ENCODE assay signal across 8 cellular contexts in the genomic region with DNA sequence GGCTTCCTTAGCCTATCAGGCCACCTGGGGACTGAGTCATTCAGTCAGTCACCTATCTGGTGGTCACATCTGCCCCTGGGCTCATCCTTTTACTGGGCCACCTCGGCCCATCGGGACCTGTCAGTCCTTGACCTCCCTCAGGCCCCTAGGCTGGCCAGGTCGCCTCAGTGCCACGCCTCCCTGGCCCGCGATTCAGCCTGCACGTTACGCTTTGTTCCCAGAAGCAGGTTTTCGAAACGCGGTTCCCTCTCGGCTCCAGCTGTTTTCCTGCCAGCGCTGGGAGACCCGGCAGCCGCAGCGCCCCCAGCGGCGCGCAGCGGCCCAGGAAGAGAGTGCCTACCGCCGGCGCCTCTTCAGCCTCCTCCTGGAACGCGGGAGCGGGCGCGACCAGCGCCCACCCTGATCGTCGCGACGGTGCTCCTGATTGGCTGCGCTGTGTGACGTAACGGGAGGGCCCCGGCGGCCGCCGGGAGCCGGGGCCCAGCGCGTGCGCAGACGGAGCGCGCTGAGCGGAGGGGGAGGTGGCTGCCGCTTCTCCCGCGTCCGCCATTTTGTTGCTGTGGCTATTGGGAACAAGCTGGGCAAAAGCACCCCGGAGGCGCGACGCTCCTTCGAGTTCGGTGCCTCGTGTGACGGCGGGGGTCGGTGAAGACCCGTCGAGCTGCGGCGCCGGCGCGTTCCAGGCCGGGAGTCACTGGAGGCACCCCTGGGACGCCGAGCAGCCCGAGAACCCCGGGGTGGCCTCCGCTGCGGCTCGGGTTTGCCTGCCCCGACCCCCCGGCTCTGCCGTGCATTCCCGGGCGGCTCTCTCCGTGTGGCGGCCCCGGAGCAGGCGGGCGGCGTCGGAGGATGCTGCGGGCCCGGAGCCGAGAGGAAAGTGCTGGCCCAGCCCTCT. TPM values are rescaled to one million over a fixed set of nuclear protein-coding genes. Genes with fewer than 3 reads are reported as not detected.
A peak's percentile ranks its signal among the peaks of the same experiment; 100 is the strongest.
DNase-seq lines count a peak whose midpoint lies in the region; ATAC-seq, FAIRE-seq and TF ChIP-seq lines count a peak whose summit lies in the region.

A gene with protein sequence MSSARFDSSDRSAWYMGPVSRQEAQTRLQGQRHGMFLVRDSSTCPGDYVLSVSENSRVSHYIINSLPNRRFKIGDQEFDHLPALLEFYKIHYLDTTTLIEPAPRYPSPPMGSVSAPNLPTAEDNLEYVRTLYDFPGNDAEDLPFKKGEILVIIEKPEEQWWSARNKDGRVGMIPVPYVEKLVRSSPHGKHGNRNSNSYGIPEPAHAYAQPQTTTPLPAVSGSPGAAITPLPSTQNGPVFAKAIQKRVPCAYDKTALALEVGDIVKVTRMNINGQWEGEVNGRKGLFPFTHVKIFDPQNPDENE (plus strand): TSS at position 492 of the 895 bp plus-strand sequence. CDS start 528 bp downstream, outside the sequence.

- peak within 1 kb of the TSS; percentile 99 for H3K27ac ChIP-seq in psoas muscle

- TF ChIP-seq CTCF in GM13977 (IDR thresholded peaks at IDR 0.05; ENCODE audit: extremely low read depth, insufficient read depth, missing control alignments) (peak; percentile 93), psoas muscle (IDR thresholded peaks at IDR 0.05) (peak; percentile 88)

- ATAC-seq in HG02884 (IDR thresholded peaks at IDR 0.05; ENCODE audit: unreplicated experiment) (peak; percentile 89), left ventricle myocardium superior (peak; percentile 99), psoas muscle (peak; percentile 97 to 99 (median 98))

- intact Hi-C loops in T-helper 1 cell treated with Interleukin-12 subunit alpha and Interleukin-12 subunit beta and Interleukin-4 antibody, amounts not matched to agents 30 ng/mL and 1 ng/mL, for 36 hours (cut with micrococcal nuclease) = loop anchor here (1.0 to 5.0 kb wide), 5 partner anchors 59 to 596 kb away; a partner anchor contains a TSS
- intact Hi-C loops in left ventricle myocardium superior (cut with micrococcal nuclease) = loop anchor here (10.0 kb wide), 1 partner anchor 68 kb away; a partner anchor contains a TSS
- intact Hi-C loops in psoas muscle (cut with DNase I) = loop anchor here in 1 of 2 donors (5.0 kb wide), 1 partner anchor 35 kb away; no protein-coding TSS in a partner anchor

- peak within 1 kb of the TSS; percentile 100 for H3K4me3 ChIP-seq in psoas muscle

- H3K4me1 ChIP-seq in psoas muscle = peaks cover 23% of the 10 kb centered on the region

- no peaks in the 10 kb centered on the region for H3K27me3 ChIP-seq in psoas muscle (ENCODE audit: insufficient read depth in 3 of 3, low read length in 2 of 3)

- in situ Hi-C loops in GM13977 (cut with MboI; ENCODE audit: low pct_unique_long_range_greater_than_20kb, low sequenced_read_pairs, unreplicated experiment) = no loop called here

- no peaks in the 10 kb centered on the region for H3K9me3 ChIP-seq in psoas muscle

- no peaks in the 10 kb centered on the region for H3K36me3 ChIP-seq in psoas muscle (ENCODE audit: insufficient read depth in 1 of 2, low read depth in 1 of 2)

- DNase-seq in GM13977 (ENCODE audit: low spot score) (peak; percentile 99), NCI-H146 treated with DMSO at 0.1 percent for 48 hours (lab: John Stamatoyannopoulos, UW; ENCODE audit: unreplicated experiment) (peak; percentile 86), amniotic stem cell (lab: John Stamatoyannopoulos, UW) (peak; percentile 91), left ventricle myocardium superior (peak; percentile 98), psoas muscle (peak; percentile 97 to 99), urothelium cell line (ENCODE audit: low spot score) (peak; percentile 100)

- 0% methylated on average over 67 to 92 of the region's 92 CpGs for WGBS in psoas muscle, 3 donors

- peak; percentile 94 for FAIRE-seq in urothelium cell line (lab: Jason Lieb, UNC)

RNA-seq across cellular contexts. Expression of the gene that starts here (rescaled TPM):
- 70.4 and 72.6 TPM in 2 replicates for total RNA-seq in T-helper 1 cell treated with Interleukin-12 subunit alpha and Interleukin-12 subunit beta and Interleukin-4 antibody, amounts not matched to agents 30 ng/mL and 1 ng/mL, for 36 hours
- total RNA-seq in left ventricle myocardium superior = 54.7 TPM
- 10 to 100 TPM; 66.0 to 81.0 (median 73.4) TPM for total RNA-seq in psoas muscle
- 10 to 100 TPM; 29.7 to 94.7 (median 49.8) TPM for polyA plus RNA-seq in psoas muscle

Comparison
In these comparisons a context has a peak if more than half of its experiments do, and no peak if none do; other contexts are left out.
1. Peak in every context shown above with its lines: DNase-seq, ATAC-seq, H3K4me3 ChIP-seq and H3K27ac ChIP-seq.